In genomic region chr11:113874920-113875413, GRCh38 we compare ENCODE assay signal across 8 cellular contexts. TPM values are rescaled to one million over a fixed set of nuclear protein-coding genes. Genes with fewer than 3 reads are reported as not detected.
DNase-seq lines count a peak whose midpoint lies in the region; ATAC-seq and TF ChIP-seq lines count a peak whose summit lies in the region.

No MANE protein-coding gene starts in this region.

- peaks cover 39% of the 10 kb centered on the region for H3K4me1 ChIP-seq in GM23338 (ENCODE audit: insufficient read depth)
- H3K4me1 ChIP-seq in adipocyte (ENCODE audit: control insufficient read depth, insufficient read depth, low read length), result peaks cover 10% of the 10 kb centered on the region

- H3K4me2 ChIP-seq in GM23338, result peak overlapping the region; percentile 89

- H3K27me3 ChIP-seq in GM23338 (ENCODE audit: insufficient read depth), result no peaks in the 10 kb centered on the region
- no peaks in the 10 kb centered on the region for H3K27me3 ChIP-seq in adipocyte (replicated peaks; ENCODE audit: control insufficient read depth, insufficient read depth, low read length)

- H3K9me3 ChIP-seq in adipocyte (ENCODE audit: control insufficient read depth, low read length), result no peaks in the 10 kb centered on the region

- H3K27me3 Mint-ChIP-seq in GM23338 (ENCODE audit: insufficient read depth, low read depth, poor library complexity), result peaks cover 10% of the 10 kb centered on the region
- peaks cover 8 to 15% (median 13%) of the 10 kb centered on the region in 3 donors for H3K27me3 Mint-ChIP-seq in immature natural killer cell (ENCODE audit: low read depth in 3 of 3)

- no peak for TF ChIP-seq CTCF in GM23338 (conservative IDR thresholded peaks at IDR 0.05; ENCODE audit: low read depth in 2 of 2)
- TF ChIP-seq CTCF in LNCaP clone FGC (IDR thresholded peaks at IDR 0.05; ENCODE audit: control insufficient read depth, extremely low read depth, insufficient read depth), result no peak

- H3K36me3 Mint-ChIP-seq in GM23338 (ENCODE audit: low read depth) (peaks cover 37% of the 10 kb centered on the region), immature natural killer cell (peaks cover 13 to 17% (median 14%) of the 10 kb centered on the region in 3 donors)

- H3K27ac ChIP-seq in GM23338 (ENCODE audit: low read depth), result peak overlapping the region; percentile 72; the same call in 1 of the 2 replicates

- H3K79me2 ChIP-seq in GM23338 (replicated peaks; ENCODE audit: insufficient read depth), result peaks cover 52% of the 10 kb centered on the region

- H3K4me1 Mint-ChIP-seq in GM23338 (peaks cover 45% of the 10 kb centered on the region), immature natural killer cell (peaks cover 63 to 68% of the 10 kb centered on the region in 2 donors)

- H3K27ac Mint-ChIP-seq in GM23338 (peak overlapping the region; percentile 84), immature natural killer cell (peak overlapping the region; percentile 83 to 97 (median 91))

- H3K9me3 Mint-ChIP-seq in GM23338 (peaks cover 10% of the 10 kb centered on the region; the same call in 1 of the 3 replicates), immature natural killer cell (no peaks in the 10 kb centered on the region)

- peak; percentile 40 for DNase-seq in GM23338 (ENCODE audit: low spot score)
- DNase-seq in LNCaP clone FGC (ENCODE audit: low read depth), result no peak
- DNase-seq in adipocyte (ENCODE audit: low read depth), result no peak
- DNase-seq in immature natural killer cell, result peak in 1 of 3 donors; percentile 15
- DNase-seq in stimulated activated CD4-positive, alpha-beta T cell treated with anti-CD3 and anti-CD28 coated beads, Interleukin-1b, Interleukin-23, amount 100 ng/mL, for 4 hours (ENCODE audit: low read depth in 2 of 2), result peak; percentile 15 to 36
- DNase-seq in GDM1 (lab: John Stamatoyannopoulos, UW), result no peak
- DNase-seq in NCI-H1436 (lab: John Stamatoyannopoulos, UW), result no peak

- H3F3A ChIP-seq in GM23338 (replicated peaks; ENCODE audit: low read depth), result 0 out of 2 replicates have a peak, but pooled peaks cover 8% of the 10 kb centered on the region

- H2AFZ ChIP-seq in GM23338, result no peak overlapping the region

- H3K9ac ChIP-seq in adipocyte (ENCODE audit: low read length), result peak overlapping the region; percentile 88

- peak overlapping the region; percentile 74 for H3K4me3 ChIP-seq in GM23338
- peak overlapping the region; percentile 61 for H3K4me3 ChIP-seq in LNCaP clone FGC (ENCODE audit: low read depth, low read length)
- peak overlapping the region; percentile 91 for H3K4me3 ChIP-seq in adipocyte (ENCODE audit: low read length)

- ATAC-seq in GM18498 (IDR thresholded peaks at IDR 0.05; ENCODE audit: unreplicated experiment) (peak; percentile 74), GM23338 (peak; percentile 7; the same call in 2 of the 3 replicates)

- H3K36me3 ChIP-seq in GM23338 (ENCODE audit: insufficient read depth) (peaks cover 17% of the 10 kb centered on the region), adipocyte (ENCODE audit: control insufficient read depth, insufficient read depth, low read length, severe bottlenecking) (no peaks in the 10 kb centered on the region)

- peaks cover 33% of the 10 kb centered on the region for H4K20me1 ChIP-seq in GM23338 (replicated peaks; ENCODE audit: insufficient read depth)

- no peaks in the 10 kb centered on the region for H3K9me2 ChIP-seq in GM23338 (ENCODE audit: insufficient read depth)

- H3K4me3 Mint-ChIP-seq in GM23338 (peak overlapping the region; percentile 86), immature natural killer cell (peak overlapping the region; percentile 91 to 97 (median 94))

TF ChIP-seq in GM23338, 12 proteins besides CTCF, POLR2A, EP300 and RAD21 (continues in another document):
- TF ChIP-seq, protein P1, sequence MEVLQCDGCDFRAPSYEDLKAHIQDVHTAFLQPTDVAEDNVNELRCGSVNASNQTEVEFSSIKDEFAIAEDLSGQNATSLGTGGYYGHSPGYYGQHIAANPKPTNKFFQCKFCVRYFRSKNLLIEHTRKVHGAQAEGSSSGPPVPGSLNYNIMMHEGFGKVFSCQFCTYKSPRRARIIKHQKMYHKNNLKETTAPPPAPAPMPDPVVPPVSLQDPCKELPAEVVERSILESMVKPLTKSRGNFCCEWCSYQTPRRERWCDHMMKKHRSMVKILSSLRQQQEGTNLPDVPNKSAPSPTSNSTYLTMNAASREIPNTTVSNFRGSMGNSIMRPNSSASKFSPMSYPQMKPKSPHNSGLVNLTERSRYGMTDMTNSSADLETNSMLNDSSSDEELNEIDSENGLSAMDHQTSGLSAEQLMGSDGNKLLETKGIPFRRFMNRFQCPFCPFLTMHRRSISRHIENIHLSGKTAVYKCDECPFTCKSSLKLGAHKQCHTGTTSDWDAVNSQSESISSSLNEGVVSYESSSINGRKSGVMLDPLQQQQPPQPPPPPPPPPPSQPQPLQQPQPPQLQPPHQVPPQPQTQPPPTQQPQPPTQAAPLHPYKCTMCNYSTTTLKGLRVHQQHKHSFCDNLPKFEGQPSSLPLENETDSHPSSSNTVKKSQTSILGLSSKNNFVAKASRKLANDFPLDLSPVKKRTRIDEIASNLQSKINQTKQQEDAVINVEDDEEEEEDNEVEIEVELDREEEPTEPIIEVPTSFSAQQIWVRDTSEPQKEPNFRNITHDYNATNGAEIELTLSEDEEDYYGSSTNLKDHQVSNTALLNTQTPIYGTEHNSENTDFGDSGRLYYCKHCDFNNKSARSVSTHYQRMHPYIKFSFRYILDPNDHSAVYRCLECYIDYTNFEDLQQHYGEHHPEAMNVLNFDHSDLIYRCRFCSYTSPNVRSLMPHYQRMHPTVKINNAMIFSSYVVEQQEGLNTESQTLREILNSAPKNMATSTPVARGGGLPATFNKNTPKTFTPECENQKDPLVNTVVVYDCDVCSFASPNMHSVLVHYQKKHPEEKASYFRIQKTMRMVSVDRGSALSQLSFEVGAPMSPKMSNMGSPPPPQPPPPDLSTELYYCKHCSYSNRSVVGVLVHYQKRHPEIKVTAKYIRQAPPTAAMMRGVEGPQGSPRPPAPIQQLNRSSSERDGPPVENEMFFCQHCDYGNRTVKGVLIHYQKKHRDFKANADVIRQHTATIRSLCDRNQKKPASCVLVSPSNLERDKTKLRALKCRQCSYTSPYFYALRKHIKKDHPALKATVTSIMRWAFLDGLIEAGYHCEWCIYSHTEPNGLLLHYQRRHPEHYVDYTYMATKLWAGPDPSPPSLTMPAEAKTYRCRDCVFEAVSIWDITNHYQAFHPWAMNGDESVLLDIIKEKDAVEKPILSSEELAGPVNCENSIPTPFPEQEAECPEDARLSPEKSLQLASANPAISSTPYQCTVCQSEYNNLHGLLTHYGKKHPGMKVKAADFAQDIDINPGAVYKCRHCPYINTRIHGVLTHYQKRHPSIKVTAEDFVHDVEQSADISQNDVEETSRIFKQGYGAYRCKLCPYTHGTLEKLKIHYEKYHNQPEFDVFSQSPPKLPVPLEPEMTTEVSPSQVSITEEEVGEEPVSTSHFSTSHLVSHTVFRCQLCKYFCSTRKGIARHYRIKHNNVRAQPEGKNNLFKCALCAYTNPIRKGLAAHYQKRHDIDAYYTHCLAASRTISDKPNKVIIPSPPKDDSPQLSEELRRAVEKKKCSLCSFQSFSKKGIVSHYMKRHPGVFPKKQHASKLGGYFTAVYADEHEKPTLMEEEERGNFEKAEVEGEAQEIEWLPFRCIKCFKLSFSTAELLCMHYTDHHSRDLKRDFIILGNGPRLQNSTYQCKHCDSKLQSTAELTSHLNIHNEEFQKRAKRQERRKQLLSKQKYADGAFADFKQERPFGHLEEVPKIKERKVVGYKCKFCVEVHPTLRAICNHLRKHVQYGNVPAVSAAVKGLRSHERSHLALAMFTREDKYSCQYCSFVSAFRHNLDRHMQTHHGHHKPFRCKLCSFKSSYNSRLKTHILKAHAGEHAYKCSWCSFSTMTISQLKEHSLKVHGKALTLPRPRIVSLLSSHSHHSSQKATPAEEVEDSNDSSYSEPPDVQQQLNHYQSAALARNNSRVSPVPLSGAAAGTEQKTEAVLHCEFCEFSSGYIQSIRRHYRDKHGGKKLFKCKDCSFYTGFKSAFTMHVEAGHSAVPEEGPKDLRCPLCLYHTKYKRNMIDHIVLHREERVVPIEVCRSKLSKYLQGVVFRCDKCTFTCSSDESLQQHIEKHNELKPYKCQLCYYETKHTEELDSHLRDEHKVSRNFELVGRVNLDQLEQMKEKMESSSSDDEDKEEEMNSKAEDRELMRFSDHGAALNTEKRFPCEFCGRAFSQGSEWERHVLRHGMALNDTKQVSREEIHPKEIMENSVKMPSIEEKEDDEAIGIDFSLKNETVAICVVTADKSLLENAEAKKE (CRISPR knock-in tag; IDR thresholded peaks at IDR 0.05), result no peak
- TF ChIP-seq JUNB (IDR thresholded peaks at IDR 0.05; ENCODE audit: unreplicated experiment) (no peak), REST (IDR thresholded peaks at IDR 0.05; ENCODE audit: unreplicated experiment) (no peak), POLR2AphosphoS5 (IDR thresholded peaks at IDR 0.05; ENCODE audit: low read depth) (no peak)

RNA-seq across cellular contexts. Expression of gene USP28, which starts 0.4 kb away (rescaled TPM):
- total RNA-seq in GM23338 (2014; rRNA removed; shearing (Covaris generic)), result 171 and 215 TPM in 2 replicates
- 66.6 and 73.9 TPM in 2 replicates for polyA plus RNA-seq in GM23338 (2016; fragmentation: Nextera tagmentation; extraction: Ambion mirVana)
- 100 to 1,000 TPM; 121 to 185 (median 122) TPM for polyA plus RNA-seq in immature natural killer cell

RNA-seq across cellular contexts. Expression of gene HTR3B, which starts 29.6 kb away (rescaled TPM):
- not detected in 2 replicates for total RNA-seq in GM23338 (2014; rRNA removed; shearing (Covaris generic))
- polyA plus RNA-seq in GM23338 (2016; fragmentation: Nextera tagmentation; extraction: Ambion mirVana) (not detected in 2 replicates), immature natural killer cell (not detected)

Comparison
In these comparisons a context has a peak if more than half of its experiments do, and no peak if none do; other contexts are left out.
1. DNase-seq: peak in GM23338 (single experiment) and stimulated activated CD4-positive, alpha-beta T cell treated with anti-CD3 and anti-CD28 coated beads, Interleukin-1b, Interleukin-23, amount 100 ng/mL, for 4 hours (2 of 2); none in LNCaP clone FGC (single experiment), adipocyte (single experiment), GDM1 (single experiment) and NCI-H1436 (single experiment).
2. Peak in every context shown above with its lines, with median percentiles within 50 percentile points of each other: H3K4me3 ChIP-seq.